ENCODE assay signal across 19 cellular contexts in genomic region chrX:45344597-45344996, GRCh38.
DNase-seq lines count a peak whose midpoint lies in the region; ATAC-seq and TF ChIP-seq lines count a peak whose summit lies in the region.
"Had no signal": no experiment of that assay in that cellular context is flagged by ENCODE, and none has a peak within 500 bp of the region (broad histone marks: within the 10 kb centered on the region; RNA-seq: fewer than 3 reads in every experiment).

No MANE protein-coding gene starts in this region.

- in situ Hi-C loops in astrocyte of the cerebellum (cut with HindIII; ENCODE audit: low sequenced_read_pairs) = no loop called here

- TF ChIP-seq CTCF in AG09309 (IDR thresholded peaks at IDR 0.05; ENCODE audit: control insufficient read depth, insufficient read depth, low read depth, low read length, missing control alignments) = no peak
- no peak for TF ChIP-seq CTCF in astrocyte of the cerebellum (IDR thresholded peaks at IDR 0.05; ENCODE audit: low read depth, low read length, missing control alignments)

- H3K4me3 ChIP-seq in AG09309 (ENCODE audit: control insufficient read depth, low read depth, low read length) (no peak overlapping the region), astrocyte of the cerebellum (ENCODE audit: low read depth, low read length) (no peak overlapping the region)
- H3K4me3 ChIP-seq: lung, ovary, upper lobe of right lung had no signal

- DNase-seq in AG09309 (ENCODE audit: low read depth) (peak; percentile 53), HS-5 (ENCODE audit: low read depth) (peak; percentile 76), astrocyte of the cerebellum (ENCODE audit: low read depth) (peak; percentile 70), glomerular visceral epithelial cell (ENCODE audit: extremely low spot score) (peak; percentile 42), CD1c-positive myeloid dendritic cell (ENCODE audit: extremely low spot score) (no peak), NCI-H1436 treated with DMSO at 0.1 percent for 48 hours (lab: John Stamatoyannopoulos, UW) (no peak)
- DNase-seq: activated CD4-positive, alpha-beta T cell treated with anti-CD3 and anti-CD28 coated beads for 48 hours; activated effector memory CD4-positive, alpha-beta T cell treated with Interleukin-2 at 50 U/mL for 16 hours; glutamatergic neuron; naive B cell; NCI-H146; NCI-H2227 treated with DMSO at 0.1 percent for 48 hours; NK-92 treated with Interleukin-12 subunit alpha and Interleukin-12 subunit beta, amount 100 ng/mL, for 24 hours; ovary; upper lobe of right lung had no signal

- ATAC-seq in HG03095 (IDR thresholded peaks at IDR 0.05; ENCODE audit: unreplicated experiment) (no peak), HG03175 (IDR thresholded peaks at IDR 0.05; ENCODE audit: unreplicated experiment) (no peak)
- ATAC-seq: HCT116, upper lobe of right lung had no signal

Comparison
In these comparisons a context has a peak if more than half of its experiments do, and no peak if none do; other contexts are left out.
1. DNase-seq: peak in AG09309 (single experiment), HS-5 (single experiment), astrocyte of the cerebellum (single experiment) and glomerular visceral epithelial cell (single experiment); none in CD1c-positive myeloid dendritic cell (single experiment) and NCI-H1436 treated with DMSO at 0.1 percent for 48 hours (single experiment).